Comparison of ENCODE assay signal across 8 cellular contexts in genomic region chr19:13794752-13795589, GRCh38. TPM values are rescaled to one million over a fixed set of nuclear protein-coding genes. Genes with fewer than 3 reads are reported as not detected.
DNase-seq lines count a peak whose midpoint lies in the region; ATAC-seq and TF ChIP-seq lines count a peak whose summit lies in the region.

TSS of gene ZSWIM4 (plus strand) at chr19:13795443. CDS start at chr19:13795649, 206 bp downstream.

- no peaks in the 10 kb centered on the region for H3K9me2 ChIP-seq in PC-9 (ENCODE audit: insufficient read depth)

- no peaks in the 10 kb centered on the region for H3K36me3 Mint-ChIP-seq in activated T-cell treated with anti-CD3 and anti-CD28 coated beads, Interleukin-2, amount 50 U/mL, for 4 hours (ENCODE audit: insufficient read depth)

- H3K4me1 ChIP-seq in PC-9 (replicated peaks; ENCODE audit: insufficient read depth), result peaks cover 33% of the 10 kb centered on the region
- H3K4me1 ChIP-seq in muscle layer of colon (ENCODE audit: insufficient read depth, low read length), result peaks cover 29% of the 10 kb centered on the region

- 0 out of 2 replicates have a peak, but pooled peaks have one; percentile 6 for TF ChIP-seq CTCF in PC-9 (conservative IDR thresholded peaks at IDR 0.05)

- H3K36me3 ChIP-seq in PC-9 (ENCODE audit: low read depth) (no peaks in the 10 kb centered on the region), muscle layer of colon (ENCODE audit: insufficient read depth, low read length) (no peaks in the 10 kb centered on the region)

- CTCF ChIA-PET in PC-9 (lab: Charles Lee), result no interaction called here

- peak within 1 kb of the TSS; percentile 99 for H3K4me3 ChIP-seq in PC-9
- H3K4me3 ChIP-seq in muscle layer of colon (ENCODE audit: low read depth in 1 of 2, low read length in 2 of 2), result peak within 1 kb of the TSS; percentile 61 to 75

- H3K27me3 Mint-ChIP-seq in activated T-cell treated with anti-CD3 and anti-CD28 coated beads, Interleukin-2, amount 50 U/mL, for 4 hours (ENCODE audit: low read depth), result no peaks in the 10 kb centered on the region

- H3K4me1 Mint-ChIP-seq in activated T-cell treated with anti-CD3 and anti-CD28 coated beads, Interleukin-2, amount 50 U/mL, for 4 hours (ENCODE audit: low read depth), result peaks cover 29% of the 10 kb centered on the region

- peak within 1 kb of the TSS; percentile 94 for H3K27ac ChIP-seq in PC-9
- peak within 1 kb of the TSS; percentile 80 for H3K27ac ChIP-seq in muscle layer of colon (ENCODE audit: low read depth, low read length)

- peaks cover 44% of the 10 kb centered on the region for H3F3A ChIP-seq in PC-9 (ENCODE audit: insufficient read depth, low read depth)

- no peaks in the 10 kb centered on the region for H3K9me3 Mint-ChIP-seq in activated T-cell treated with anti-CD3 and anti-CD28 coated beads, Interleukin-2, amount 50 U/mL, for 4 hours

- no peaks in the 10 kb centered on the region for H3K9me3 ChIP-seq in PC-9 (ENCODE audit: insufficient read depth, low read depth)
- H3K9me3 ChIP-seq in muscle layer of colon (ENCODE audit: low read length), result no peaks in the 10 kb centered on the region

- in situ Hi-C loops in KBM-7 (cut with MboI; ENCODE audit: low pct_unique_long_range_greater_than_20kb, low sequenced_read_pairs), result no loop called here

- no peaks in the 10 kb centered on the region for H3K27me3 ChIP-seq in PC-9 (ENCODE audit: insufficient read depth, low read depth)
- H3K27me3 ChIP-seq in muscle layer of colon (ENCODE audit: control insufficient read depth in 1 of 2, insufficient read depth in 2 of 2, low read length in 2 of 2), result no peaks in the 10 kb centered on the region

- peak within 1 kb of the TSS; percentile 76 for H3K9ac ChIP-seq in muscle layer of colon (ENCODE audit: low read length)

- peak; percentile 82 for ATAC-seq in GM21723 (IDR thresholded peaks at IDR 0.05; ENCODE audit: unreplicated experiment)
- ATAC-seq in activated T-cell treated with anti-CD3 and anti-CD28 coated beads, Interleukin-2, amount 50 U/mL, for 4 hours, result peak; percentile 99
- peak; percentile 95 for ATAC-seq in esophagus mucosa

- peak within 1 kb of the TSS; percentile 96 for H3K4me3 Mint-ChIP-seq in activated T-cell treated with anti-CD3 and anti-CD28 coated beads, Interleukin-2, amount 50 U/mL, for 4 hours

- peak within 1 kb of the TSS; percentile 85 for H2AFZ ChIP-seq in PC-9

- peak; percentile 99 for DNase-seq in DMS53 (lab: John Stamatoyannopoulos, UW)
- DNase-seq in KBM-7, result peak; percentile 98
- DNase-seq in PC-9, result peak; percentile 98 to 99
- peak; percentile 87 for DNase-seq in activated T-cell treated with anti-CD3 and anti-CD28 coated beads, Interleukin-2, amount 50 U/mL, for 4 hours
- DNase-seq in stimulated activated CD8-positive, alpha-beta memory T cell treated with anti-CD3 and anti-CD28 coated beads, Interleukin-7, amount 100 ng/mL, for 1 hour (ENCODE audit: low read depth in 2 of 2), result peak; percentile 86

- POLR2A ChIA-PET in PC-9 (lab: Charles Lee; ENCODE audit: unreplicated experiment), result interaction anchor here (0.6 to 2.2 kb wide), 14 partner anchors 12 to 611 kb away, joined by 3 to 14 read pairs (median 4); partner anchors contain the start of gene MRI1

- intact Hi-C loops in PC-9 (cut with micrococcal nuclease; ENCODE audit: unreplicated experiment), result loop anchor here (1.0 to 2.0 kb wide), 4 partner anchors 8 to 68 kb away; partner anchors contain the start of gene MRI1

- no TSS peak for BruUV-seq in PC-9 (replicated peaks; lab: Mats Ljungman, UMichigan)

- no peaks in the 10 kb centered on the region for H4K20me1 ChIP-seq in PC-9 (ENCODE audit: insufficient read depth)

- peaks cover 33% of the 10 kb centered on the region for H3K79me2 ChIP-seq in PC-9 (ENCODE audit: low read depth)

- H3K4me2 ChIP-seq in PC-9, result peak within 1 kb of the TSS; percentile 94

RNA-seq across cellular contexts. Expression of gene ZSWIM4, which starts in this region (rescaled TPM):
- total RNA-seq in PC-9 (2021), result 15.2 and 15.8 TPM in 2 replicates
- total RNA-seq in activated T-cell treated with anti-CD3 and anti-CD28 coated beads, Interleukin-2, amount 50 U/mL, for 4 hours, result 1 to 10 TPM; 3.2 to 5.0 (median 3.7) TPM
- 10.9 TPM for total RNA-seq in esophagus mucosa

Comparison
In these comparisons a context has a peak if more than half of its experiments do, and no peak if none do; other contexts are left out.
1. Peak in every context shown above with its lines: DNase-seq, ATAC-seq, H3K4me3 ChIP-seq and H3K27ac ChIP-seq.